ENCODE assay signal across 31 cellular contexts in genomic region chr16:88722784-88723506, GRCh38. TPM values are rescaled to one million over a fixed set of nuclear protein-coding genes. Genes with fewer than 3 reads are reported as not detected.
"Had no signal": no experiment of that assay in that cellular context is flagged by ENCODE, and none has a peak within 500 bp of the region (broad histone marks: within the 10 kb centered on the region; RNA-seq: fewer than 3 reads in every experiment).

No MANE protein-coding gene starts in this region.

- H3K27me3 Mint-ChIP-seq: activated CD4-positive, alpha-beta memory T cell treated with anti-CD3 and anti-CD28 coated beads for 36 hours; activated CD4-positive, alpha-beta T cell treated with anti-CD3 and anti-CD28 coated beads, Interleukin-2, amount 10 ng/mL, durations not matched to agents 24 days and 14 days; activated naive CD4-positive, alpha-beta T cell treated with anti-CD3 and anti-CD28 coated beads, Interleukin-2, amount 10 ng/mL, durations not matched to agents 7 days and 5 days; activated naive CD8-positive, alpha-beta T cell treated with anti-CD3 and anti-CD28 coated beads, Interleukin-2, amount 10 ng/mL, durations not matched to agents 7 days and 5 days; brain; memory B cell; naive thymus-derived CD4-positive, alpha-beta T cell; stimulated activated memory B cell treated with anti-CD40 and anti-IgM and Interleukin-4, amounts not matched to agents 10 μg/mL and 1 μg/mL and 100 μg/mL, for 72 hours had no signal

- H3K27me3 ChIP-seq: ascending aorta, cardiac muscle cell, colonic mucosa, pancreas, sigmoid colon, stomach, thyroid gland, upper lobe of right lung had no signal

- DNase-seq: activated CD4-positive, alpha-beta memory T cell treated with anti-CD3 and anti-CD28 coated beads for 36 hours; activated CD4-positive, alpha-beta T cell treated with anti-CD3 and anti-CD28 coated beads, Interleukin-2, amount 10 ng/mL, durations not matched to agents 24 days and 14 days; activated CD8-positive, alpha-beta memory T cell treated with anti-CD3 and anti-CD28 coated beads, Interleukin-2, amount 50 U/mL, for 4 hours; activated gamma-delta T cell; activated naive CD4-positive, alpha-beta T cell treated with anti-CD3 and anti-CD28 coated beads, Interleukin-2, amount 10 ng/mL, durations not matched to agents 7 days and 5 days; activated naive CD8-positive, alpha-beta T cell treated with anti-CD3 and anti-CD28 coated beads, Interleukin-2, amount 10 ng/mL, durations not matched to agents 7 days and 5 days; activated T-cell treated with anti-CD3 and anti-CD28 coated beads, Interleukin-2, amount 50 U/mL, for 1 hour; cerebellar nuclear complex; colonic mucosa; effector CD8-positive, alpha-beta T cell; left colon; midbrain; naive thymus-derived CD4-positive, alpha-beta T cell; nucleus accumbens; pancreas; retina; sigmoid colon; small intestine; stimulated activated CD4-positive, alpha-beta T cell treated with anti-CD3 and anti-CD28 coated beads, Interleukin-4, amount 100 ng/mL, for 24 hours; stomach; thyroid gland; upper lobe of right lung had no signal

- H3K4me1 Mint-ChIP-seq: activated CD4-positive, alpha-beta T cell treated with anti-CD3 and anti-CD28 coated beads, Interleukin-2, amount 10 ng/mL, durations not matched to agents 24 days and 14 days; activated naive CD4-positive, alpha-beta T cell treated with anti-CD3 and anti-CD28 coated beads, Interleukin-2, amount 10 ng/mL, durations not matched to agents 7 days and 5 days; brain; memory B cell; naive thymus-derived CD4-positive, alpha-beta T cell; stimulated activated memory B cell treated with anti-CD40 and anti-IgM and Interleukin-4, amounts not matched to agents 10 μg/mL and 1 μg/mL and 100 μg/mL, for 72 hours had no signal

- H3K9me3 ChIP-seq: ascending aorta, colonic mucosa, pancreas, prostate gland, sigmoid colon, stomach, thyroid gland, upper lobe of right lung had no signal

- H3K4me1 ChIP-seq: ascending aorta, colonic mucosa, pancreas, prostate gland, stomach, upper lobe of right lung had no signal

- H3K27ac ChIP-seq: ascending aorta, cardiac muscle cell, colonic mucosa, pancreas, prostate gland, sigmoid colon, stomach, thyroid gland, upper lobe of right lung had no signal

- H3K27ac Mint-ChIP-seq: activated CD4-positive, alpha-beta memory T cell treated with anti-CD3 and anti-CD28 coated beads for 36 hours; activated CD4-positive, alpha-beta T cell treated with anti-CD3 and anti-CD28 coated beads, Interleukin-2, amount 10 ng/mL, durations not matched to agents 24 days and 14 days; activated naive CD4-positive, alpha-beta T cell treated with anti-CD3 and anti-CD28 coated beads, Interleukin-2, amount 10 ng/mL, durations not matched to agents 7 days and 5 days; activated naive CD8-positive, alpha-beta T cell treated with anti-CD3 and anti-CD28 coated beads, Interleukin-2, amount 10 ng/mL, durations not matched to agents 7 days and 5 days; brain; memory B cell; stimulated activated memory B cell treated with anti-CD40 and anti-IgM and Interleukin-4, amounts not matched to agents 10 μg/mL and 1 μg/mL and 100 μg/mL, for 72 hours had no signal

- H3K4me3 Mint-ChIP-seq: activated CD4-positive, alpha-beta memory T cell treated with anti-CD3 and anti-CD28 coated beads for 36 hours; activated CD4-positive, alpha-beta T cell treated with anti-CD3 and anti-CD28 coated beads, Interleukin-2, amount 10 ng/mL, durations not matched to agents 24 days and 14 days; activated naive CD4-positive, alpha-beta T cell treated with anti-CD3 and anti-CD28 coated beads, Interleukin-2, amount 10 ng/mL, durations not matched to agents 7 days and 5 days; activated naive CD8-positive, alpha-beta T cell treated with anti-CD3 and anti-CD28 coated beads, Interleukin-2, amount 10 ng/mL, durations not matched to agents 7 days and 5 days; brain; memory B cell; naive thymus-derived CD4-positive, alpha-beta T cell; stimulated activated memory B cell treated with anti-CD40 and anti-IgM and Interleukin-4, amounts not matched to agents 10 μg/mL and 1 μg/mL and 100 μg/mL, for 72 hours had no signal

- ATAC-seq: left colon; naive thymus-derived CD4-positive, alpha-beta T cell; pancreas; stimulated activated memory B cell treated with anti-CD40 and anti-IgM and Interleukin-4, amounts not matched to agents 10 μg/mL and 1 μg/mL and 100 μg/mL, for 72 hours; upper lobe of right lung had no signal

- H3K4me3 ChIP-seq: ascending aorta, cardiac muscle cell, colonic mucosa, pancreas, prostate gland, sigmoid colon, stomach, thyroid gland, upper lobe of right lung had no signal

- FAIRE-seq: frontal cortex, keratinocyte, pancreas, small intestine had no signal

RNA-seq across cellular contexts. Expression of gene SNAI3, which starts 36.6 kb away (rescaled TPM):
- total RNA-seq: ascending aorta, frontal cortex had no signal
- polyA plus RNA-seq: keratinocyte, neural cell had no signal
